ENCODE assay signal across 8 cellular contexts in the genomic region with DNA sequence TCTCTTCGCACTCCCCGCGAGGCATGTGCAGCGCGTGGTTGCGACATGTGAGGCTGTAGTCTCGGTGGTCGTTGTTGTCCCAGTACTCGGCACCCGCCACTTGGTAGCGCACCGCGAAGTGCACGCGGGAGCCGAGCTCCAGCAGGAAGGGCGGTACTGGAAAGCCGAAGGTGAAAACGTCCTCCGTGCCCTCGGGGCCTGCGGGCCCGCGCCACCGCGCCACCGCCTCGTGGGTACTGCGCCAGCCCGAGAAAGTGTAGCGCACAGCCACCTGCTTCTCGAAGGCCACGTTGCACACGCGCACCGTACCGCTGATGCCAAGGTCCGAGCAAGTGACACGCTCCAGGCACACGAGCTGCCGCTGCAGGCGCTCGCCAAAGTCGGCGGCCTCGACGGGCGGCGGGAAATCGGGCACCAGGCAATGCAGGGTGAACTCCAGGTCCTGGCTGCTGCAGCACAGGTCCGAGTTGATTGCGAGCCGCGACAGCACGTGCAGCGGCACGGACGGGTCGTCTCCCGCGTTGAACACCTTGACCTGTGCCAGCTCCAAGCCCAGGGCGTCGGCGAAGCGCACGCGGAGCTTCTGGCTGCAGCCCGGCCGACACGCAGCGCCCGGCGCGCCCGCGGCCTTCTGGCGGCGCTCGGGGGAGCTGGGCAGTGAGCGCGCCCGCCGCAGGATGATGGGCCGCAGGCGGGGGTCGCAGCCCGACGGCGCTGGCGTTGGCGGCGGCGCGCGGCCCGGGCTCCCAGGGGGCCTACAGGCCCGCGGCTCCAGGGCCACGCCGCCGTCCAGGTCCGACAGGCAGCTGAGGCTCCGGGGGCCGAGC. TPM values are rescaled to one million over a fixed set of nuclear protein-coding genes. Genes with fewer than 3 reads are reported as not detected.
DNase-seq lines count a peak whose midpoint lies in the region; ATAC-seq, FAIRE-seq and TF ChIP-seq lines count a peak whose summit lies in the region.

No MANE protein-coding gene starts in this region.

- no peaks in the 10 kb centered on the region for H3K4me1 ChIP-seq in iPS DF 6.9 (ENCODE audit: control insufficient read depth, insufficient read depth, low read length)
- H3K4me1 ChIP-seq in skeletal muscle tissue (ENCODE audit: control insufficient read depth in 3 of 3, insufficient read depth in 3 of 3, low read length in 3 of 3): peaks cover 32 to 44% (median 43%) of the 10 kb centered on the region in 3 donors

- H3K27me3 ChIP-seq in iPS DF 6.9 (ENCODE audit: control insufficient read depth, insufficient read depth, low read length) (peaks cover 5% of the 10 kb centered on the region; the same call in 1 of the 2 replicates), skeletal muscle tissue (ENCODE audit: control insufficient read depth in 3 of 3, insufficient read depth in 3 of 3, low read length in 3 of 3) (no peaks in the 10 kb centered on the region)

- H3K4me3 ChIP-seq in iPS DF 6.9 (ENCODE audit: low read length): peak overlapping the region; percentile 63; the same call in 1 of the 2 replicates
- peak overlapping the region; percentile 86 to 97 (median 88) for H3K4me3 ChIP-seq in skeletal muscle tissue (ENCODE audit: low read length in 3 of 3)

- H3K27me3 Mint-ChIP-seq in CD14-positive monocyte (ENCODE audit: low read depth in 3 of 3): peaks cover 0 to 1% (median 0%) of the 10 kb centered on the region in 3 donors
- H3K27me3 Mint-ChIP-seq in activated naive CD8-positive, alpha-beta T cell: no peaks in the 10 kb centered on the region

- H3K9me3 ChIP-seq in iPS DF 6.9 (ENCODE audit: control insufficient read depth, insufficient read depth, low read length) (no peaks in the 10 kb centered on the region), skeletal muscle tissue (ENCODE audit: control insufficient read depth in 3 of 3, low read length in 3 of 3) (no peaks in the 10 kb centered on the region)

- peaks cover 2% of the 10 kb centered on the region; the same call in 1 of the 2 replicates for H3K36me3 ChIP-seq in iPS DF 6.9 (ENCODE audit: control insufficient read depth, insufficient read depth, low read length)
- peaks cover 9 to 17% (median 12%) of the 10 kb centered on the region in 3 donors for H3K36me3 ChIP-seq in skeletal muscle tissue (ENCODE audit: control insufficient read depth in 3 of 3, insufficient read depth in 3 of 3, low read length in 3 of 3)

- H3K27ac ChIP-seq in iPS DF 6.9 (ENCODE audit: low read length): no peak overlapping the region
- peak overlapping the region; percentile 93 for H3K27ac ChIP-seq in skeletal muscle tissue (ENCODE audit: low read depth, low read length)

- H3K9me3 Mint-ChIP-seq in CD14-positive monocyte: peaks cover 0 to 2% (median 0%) of the 10 kb centered on the region in 7 donors
- H3K9me3 Mint-ChIP-seq in activated naive CD8-positive, alpha-beta T cell (ENCODE audit: low read depth): no peaks in the 10 kb centered on the region

- peak; percentile 16 for ATAC-seq in HG02884 (IDR thresholded peaks at IDR 0.05; ENCODE audit: unreplicated experiment)

- no CpG with 5 or more reads among the region's 104 CpGs for WGBS in iPS DF 6.9 (ENCODE audit: insufficient coverage, insufficient read length)

- H3K4me3 Mint-ChIP-seq in CD14-positive monocyte: peak overlapping the region; percentile 93 to 95
- peak overlapping the region; percentile 87 for H3K4me3 Mint-ChIP-seq in activated naive CD8-positive, alpha-beta T cell

- H3K4me1 Mint-ChIP-seq in CD14-positive monocyte: peaks cover 58% of the 10 kb centered on the region
- H3K4me1 Mint-ChIP-seq in activated naive CD8-positive, alpha-beta T cell (ENCODE audit: low read depth): peaks cover 49% of the 10 kb centered on the region

- peak overlapping the region; percentile 83 to 98 (median 91) for H3K9ac ChIP-seq in skeletal muscle tissue (ENCODE audit: low read depth in 1 of 3, low read length in 3 of 3)

- peak overlapping the region; percentile 81 to 98 (median 92) for H3K27ac Mint-ChIP-seq in CD14-positive monocyte
- peak overlapping the region; percentile 59 for H3K27ac Mint-ChIP-seq in activated naive CD8-positive, alpha-beta T cell

- no peak for FAIRE-seq in frontal cortex (lab: Jason Lieb, UNC)

- intact Hi-C loops in CD14-positive monocyte (cut with micrococcal nuclease): no loop called here

- TF ChIP-seq CTCF in CD14-positive monocyte (IDR thresholded peaks at IDR 0.05): no peak

- H3K36me3 Mint-ChIP-seq in CD14-positive monocyte: peaks cover 27 to 28% of the 10 kb centered on the region in 2 donors
- H3K36me3 Mint-ChIP-seq in activated naive CD8-positive, alpha-beta T cell: no peaks in the 10 kb centered on the region

- no peak for DNase-seq in CD14-positive monocyte (ENCODE audit: low spot score)
- DNase-seq in iPS DF 6.9 (ENCODE audit: low read depth, low spot score): no peak
- DNase-seq in 8988T: no peak
- DNase-seq in anterior cingulate cortex (lab: John Stamatoyannopoulos, UW): no peak
- DNase-seq in frontal cortex (ENCODE audit: low spot score in 2 of 2): no peak

RNA-seq across cellular contexts. Expression of gene PPP1R3D, which starts 0.8 kb away (rescaled TPM):
- polyA plus RNA-seq in CD14-positive monocyte: 1 to 10 TPM; 2.0 to 3.9 TPM
- total RNA-seq in skeletal muscle tissue (6.8 TPM), frontal cortex (2.4 TPM)

RNA-seq across cellular contexts. Expression of gene FAM217B, which starts 0.9 kb away (rescaled TPM):
- 10 to 100 TPM; 18.1 to 18.3 TPM for polyA plus RNA-seq in CD14-positive monocyte
- total RNA-seq in skeletal muscle tissue: 7.3 TPM
- 32.6 TPM for total RNA-seq in frontal cortex

RNA-seq across cellular contexts. Expression of gene SYCP2, which starts 5.8 kb away (rescaled TPM):
- polyA plus RNA-seq in CD14-positive monocyte: under 1 TPM; 0.28 to 0.30 TPM
- total RNA-seq in skeletal muscle tissue (3.7 TPM), frontal cortex (4.1 TPM)

RNA-seq across cellular contexts. Expression of gene CDH26, which starts 19.0 kb away (rescaled TPM):
- 1 to 10 TPM; 1.3 to 3.0 TPM for polyA plus RNA-seq in CD14-positive monocyte
- 0.52 TPM for total RNA-seq in skeletal muscle tissue
- 0.41 TPM for total RNA-seq in frontal cortex
